ENCODE assay signal across 26 cellular contexts in genomic region chr19:32268381-32268780, GRCh38.
"Had no signal": no experiment of that assay in that cellular context is flagged by ENCODE, and none has a peak within 500 bp of the region (broad histone marks: within the 10 kb centered on the region; RNA-seq: fewer than 3 reads in every experiment).

No MANE protein-coding gene starts in this region.

- H3K4me1 Mint-ChIP-seq: activated CD4-positive, alpha-beta memory T cell treated with anti-CD3 and anti-CD28 coated beads, Interleukin-2, amount 10 ng/mL, durations not matched to agents 7 days and 5 days; activated CD4-positive, alpha-beta T cell treated with anti-CD3 and anti-CD28 coated beads, Interleukin-2, amount 10 ng/mL, durations not matched to agents 7 days and 5 days; activated naive CD4-positive, alpha-beta T cell treated with anti-CD3 and anti-CD28 coated beads, Interleukin-2, amount 10 ng/mL, durations not matched to agents 7 days and 5 days; activated naive CD8-positive, alpha-beta T cell treated with anti-CD3 and anti-CD28 coated beads, Interleukin-2, amount 10 ng/mL, durations not matched to agents 7 days and 5 days; central memory CD8-positive, alpha-beta T cell had no signal

- H3K9me3 Mint-ChIP-seq: activated CD4-positive, alpha-beta memory T cell treated with anti-CD3 and anti-CD28 coated beads, Interleukin-2, amount 10 ng/mL, durations not matched to agents 7 days and 5 days; activated CD4-positive, alpha-beta T cell treated with anti-CD3 and anti-CD28 coated beads, Interleukin-2, amount 10 ng/mL, durations not matched to agents 7 days and 5 days; activated naive CD4-positive, alpha-beta T cell treated with anti-CD3 and anti-CD28 coated beads, Interleukin-2, amount 10 ng/mL, durations not matched to agents 7 days and 5 days; activated naive CD8-positive, alpha-beta T cell treated with anti-CD3 and anti-CD28 coated beads, Interleukin-2, amount 10 ng/mL, durations not matched to agents 7 days and 5 days; dendritic cell treated with granulocyte-macrophage colony-stimulating factor and Interleukin-4, amounts not matched to agents 40 ng/mL and 50 ng/mL, for 4 days; endodermal cell had no signal

- H3K27ac ChIP-seq: brain microvascular endothelial cell, coronary artery, dorsolateral prefrontal cortex, VCaP had no signal

- H3K4me3 ChIP-seq: coronary artery, dorsolateral prefrontal cortex had no signal

- H3K27ac Mint-ChIP-seq: activated CD4-positive, alpha-beta memory T cell treated with anti-CD3 and anti-CD28 coated beads, Interleukin-2, amount 10 ng/mL, durations not matched to agents 7 days and 5 days; activated CD4-positive, alpha-beta T cell treated with anti-CD3 and anti-CD28 coated beads, Interleukin-2, amount 10 ng/mL, durations not matched to agents 7 days and 5 days; activated naive CD4-positive, alpha-beta T cell treated with anti-CD3 and anti-CD28 coated beads, Interleukin-2, amount 10 ng/mL, durations not matched to agents 7 days and 5 days; activated naive CD4-positive, alpha-beta T cell treated with anti-CD3 and anti-CD28 coated beads, Interleukin-2, amount 50 U/mL, for 72 hours; activated naive CD8-positive, alpha-beta T cell treated with anti-CD3 and anti-CD28 coated beads, Interleukin-2, amount 10 ng/mL, durations not matched to agents 7 days and 5 days; activated T-cell treated with anti-CD3 and anti-CD28 coated beads, Interleukin-2, amount 50 U/mL, for 24 hours; activated T-cell treated with anti-CD3 and anti-CD28 coated beads, Interleukin-2, amount 50 U/mL, for 72 hours; dendritic cell treated with granulocyte-macrophage colony-stimulating factor and Interleukin-4, amounts not matched to agents 40 ng/mL and 50 ng/mL, for 4 days; endodermal cell; WTC11 had no signal

- DNase-seq: activated CD4-positive, alpha-beta memory T cell treated with anti-CD3 and anti-CD28 coated beads, Interleukin-2, amount 10 ng/mL, durations not matched to agents 7 days and 5 days; activated CD4-positive, alpha-beta T cell treated with anti-CD3 and anti-CD28 coated beads for 1 hour; activated CD4-positive, alpha-beta T cell treated with anti-CD3 and anti-CD28 coated beads for 4 hours; activated CD4-positive, alpha-beta T cell treated with anti-CD3 and anti-CD28 coated beads, Interleukin-2, amount 10 ng/mL, durations not matched to agents 7 days and 5 days; activated CD4-positive, alpha-beta T cell treated with anti-CD3 and anti-CD28 coated beads, Interleukin-2, amount 50 U/mL, for 4 hours; activated CD8-positive, alpha-beta memory T cell treated with anti-CD3 and anti-CD28 coated beads, Interleukin-2, amount 50 U/mL, for 48 hours; activated gamma-delta T cell; activated naive CD4-positive, alpha-beta T cell; activated naive CD4-positive, alpha-beta T cell treated with anti-CD3 and anti-CD28 coated beads, Interleukin-2, amount 10 ng/mL, durations not matched to agents 7 days and 5 days; activated naive CD8-positive, alpha-beta T cell treated with anti-CD3 and anti-CD28 coated beads, Interleukin-2, amount 10 ng/mL, durations not matched to agents 7 days and 5 days; activated T-cell treated with anti-CD3 and anti-CD28 coated beads for 4 hours; activated T-cell treated with anti-CD3 and anti-CD28 coated beads, Interleukin-2, amount 50 U/mL, for 24 hours; activated T-cell treated with anti-CD3 and anti-CD28 coated beads, Interleukin-2, amount 50 U/mL, for 72 hours; brain microvascular endothelial cell; dorsolateral prefrontal cortex; effector memory CD4-positive, alpha-beta T cell; endodermal cell; foreskin fibroblast; head of caudate nucleus; T-helper 2 cell had no signal

- H3K36me3 Mint-ChIP-seq: activated naive CD4-positive, alpha-beta T cell treated with anti-CD3 and anti-CD28 coated beads, Interleukin-2, amount 10 ng/mL, durations not matched to agents 7 days and 5 days; activated naive CD8-positive, alpha-beta T cell treated with anti-CD3 and anti-CD28 coated beads, Interleukin-2, amount 10 ng/mL, durations not matched to agents 7 days and 5 days; WTC11 had no signal

- H3K4me3 Mint-ChIP-seq: activated CD4-positive, alpha-beta memory T cell treated with anti-CD3 and anti-CD28 coated beads, Interleukin-2, amount 10 ng/mL, durations not matched to agents 7 days and 5 days; activated CD4-positive, alpha-beta T cell treated with anti-CD3 and anti-CD28 coated beads, Interleukin-2, amount 10 ng/mL, durations not matched to agents 7 days and 5 days; activated naive CD4-positive, alpha-beta T cell treated with anti-CD3 and anti-CD28 coated beads, Interleukin-2, amount 10 ng/mL, durations not matched to agents 7 days and 5 days; activated naive CD8-positive, alpha-beta T cell treated with anti-CD3 and anti-CD28 coated beads, Interleukin-2, amount 10 ng/mL, durations not matched to agents 7 days and 5 days; activated T-cell treated with anti-CD3 and anti-CD28 coated beads, Interleukin-2, amount 50 U/mL, for 24 hours; activated T-cell treated with anti-CD3 and anti-CD28 coated beads, Interleukin-2, amount 50 U/mL, for 72 hours; central memory CD8-positive, alpha-beta T cell; dendritic cell treated with granulocyte-macrophage colony-stimulating factor and Interleukin-4, amounts not matched to agents 40 ng/mL and 50 ng/mL, for 4 days; endodermal cell; WTC11 had no signal

- H3K27me3 Mint-ChIP-seq: activated CD4-positive, alpha-beta T cell treated with anti-CD3 and anti-CD28 coated beads, Interleukin-2, amount 10 ng/mL, durations not matched to agents 7 days and 5 days had no signal

- H3K36me3 ChIP-seq: brain microvascular endothelial cell had no signal

- H3K27me3 ChIP-seq: brain microvascular endothelial cell had no signal
